In the genomic region with DNA sequence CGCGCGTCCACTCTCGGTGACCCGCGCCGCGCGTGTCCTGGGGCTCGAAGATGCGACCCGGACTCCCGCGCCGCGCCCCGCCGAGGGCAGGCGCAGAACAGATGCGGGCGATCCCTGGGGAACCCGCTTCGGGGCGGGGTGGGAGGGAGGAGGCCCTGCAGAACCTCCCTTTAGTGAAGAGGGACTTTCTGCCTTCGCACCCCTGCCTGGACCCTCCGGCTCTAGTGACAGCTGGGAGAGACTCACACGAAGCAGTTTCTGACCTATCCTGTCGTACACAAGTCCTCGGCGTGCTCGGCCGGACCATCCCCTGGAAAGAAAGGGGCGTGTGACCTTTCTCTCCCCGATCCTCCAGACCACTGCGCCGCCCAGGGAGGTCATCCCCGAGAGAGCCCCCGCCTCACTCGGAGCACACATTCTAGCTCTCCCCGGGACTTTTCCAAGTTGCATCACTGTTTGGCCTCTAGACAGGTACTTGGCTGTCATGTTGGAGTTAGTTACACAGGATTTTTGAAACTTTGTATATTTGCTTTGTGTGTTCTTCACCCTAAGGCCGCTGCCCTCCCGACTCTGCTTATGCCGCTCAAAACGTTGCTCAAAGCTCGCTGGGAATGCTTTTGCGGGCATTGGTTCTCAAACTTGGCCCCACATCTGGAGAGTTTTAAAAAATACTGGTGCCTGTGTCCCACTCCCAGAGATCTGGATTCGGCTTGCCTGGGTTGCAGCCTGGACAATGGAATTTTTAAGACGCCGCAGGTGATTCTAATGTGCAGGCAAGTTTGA, we compare ENCODE assay signal across 8 cellular contexts. TPM values are rescaled to one million over a fixed set of nuclear protein-coding genes. Genes with fewer than 3 reads are reported as not detected.
A peak's percentile ranks its signal among the peaks of the same experiment; 100 is the strongest.
DNase-seq lines count a peak whose midpoint lies in the region; ATAC-seq and TF ChIP-seq lines count a peak whose summit lies in the region.

No MANE protein-coding gene starts in this region.

- POLR2A ChIA-PET in Panc1 (lab: Charles Lee), result no interaction called here

- H3K9me3 ChIP-seq in Panc1 (ENCODE audit: control insufficient read depth, insufficient read depth, low read depth, low read length) (no peaks in the 10 kb centered on the region), osteoblast (ENCODE audit: low read depth, low read length) (no peaks in the 10 kb centered on the region)

- no peak for TF ChIP-seq CTCF in Panc1 (IDR thresholded peaks at IDR 0.05)
- TF ChIP-seq CTCF in foreskin fibroblast (IDR thresholded peaks at IDR 0.05; ENCODE audit: low read depth, low read length), result no peak
- TF ChIP-seq CTCF in osteoblast (IDR thresholded peaks at IDR 0.05; ENCODE audit: extremely low read depth, low read depth, low read length), result no peak

- H3K4me1 ChIP-seq in Panc1 (ENCODE audit: control insufficient read depth, insufficient read depth, low read length) (peaks cover 6% of the 10 kb centered on the region; the same call in 1 of the 2 replicates), osteoblast (ENCODE audit: insufficient read depth, low read length) (peaks cover 6% of the 10 kb centered on the region)

- H2AFZ ChIP-seq in osteoblast (ENCODE audit: low read length), result peak overlapping the region; percentile 51

- H4K20me1 ChIP-seq in osteoblast (ENCODE audit: insufficient read depth, low read length), result no peaks in the 10 kb centered on the region

- H3K27me3 ChIP-seq in Panc1 (ENCODE audit: control insufficient read depth, insufficient read depth, low read length) (peaks cover 18% of the 10 kb centered on the region), osteoblast (ENCODE audit: insufficient read depth, low read length) (peaks cover 76% of the 10 kb centered on the region)

- H3K36me3 ChIP-seq in Panc1 (ENCODE audit: control insufficient read depth, insufficient read depth, low read length) (no peaks in the 10 kb centered on the region), osteoblast (ENCODE audit: insufficient read depth, low read length) (no peaks in the 10 kb centered on the region)

- no peak overlapping the region for H3K27ac ChIP-seq in Panc1 (ENCODE audit: low read length)
- no peak overlapping the region for H3K27ac ChIP-seq in osteoblast (ENCODE audit: low read depth, low read length)

- intact Hi-C loops in Panc1 (cut with micrococcal nuclease; ENCODE audit: unreplicated experiment), result no loop called here

- CTCF ChIA-PET in Panc1 (lab: Charles Lee), result interaction anchor here (1.1 kb wide), 1 partner anchor 165 kb away, joined by 5 read pairs; no protein-coding TSS in a partner anchor

- no peaks in the 10 kb centered on the region for H3K79me2 ChIP-seq in osteoblast (ENCODE audit: insufficient read depth, low read length)

- peak overlapping the region; percentile 86 for H3K4me2 ChIP-seq in osteoblast (ENCODE audit: insufficient read depth, low read length)

- DNase-seq in ELF-1 (ENCODE audit: low read depth, low spot score) (peak; percentile 68), Panc1 (ENCODE audit: low read depth, low spot score) (no peak), foreskin fibroblast (peak in 1 of 2 donors; percentile 21), osteoblast (ENCODE audit: insufficient read length, low spot score, missing footprints) (peak; percentile 87), NCI-H2196 (lab: John Stamatoyannopoulos, UW; ENCODE audit: unreplicated experiment) (no peak), activated gamma-delta T cell (lab: John Stamatoyannopoulos, UW) (no peak)

- in situ Hi-C loops in Panc1 (cut with HindIII; ENCODE audit: low pct_unique_long_range_greater_than_20kb, low sequenced_read_pairs), result no loop called here

- H3K4me3 ChIP-seq in Panc1 (ENCODE audit: low read depth in 2 of 2, low read length in 2 of 2), result peak overlapping the region; percentile 46 to 53
- peak overlapping the region; percentile 40 to 58 for H3K4me3 ChIP-seq in foreskin fibroblast (ENCODE audit: low read depth in 1 of 2, low read length in 2 of 2)
- peak overlapping the region; percentile 65 for H3K4me3 ChIP-seq in osteoblast (ENCODE audit: insufficient read depth, low read length)

- no TSS peak for BruUV-seq in Panc1 (replicated peaks; lab: Mats Ljungman, UMichigan)

- ATAC-seq in Panc1 (peak; percentile 67), GM18867 (IDR thresholded peaks at IDR 0.05; ENCODE audit: unreplicated experiment) (no peak), GM19395 (IDR thresholded peaks at IDR 0.05; ENCODE audit: unreplicated experiment) (no peak)

RNA-seq across cellular contexts. Expression of gene CGNL1, which starts 0.6 kb away (rescaled TPM):
- total RNA-seq in Panc1 (2021; ENCODE audit: unreplicated experiment), result 3.5 TPM
- polyA plus RNA-seq in Panc1 (2012; ENCODE audit: insufficient read length), result 5.5 TPM
- total RNA-seq in osteoblast, result 1.1 and 1.5 TPM in 2 replicates

Comparison
In these comparisons a context has a peak if more than half of its experiments do, and no peak if none do; other contexts are left out.
1. DNase-seq: peak in ELF-1 (single experiment) and osteoblast (single experiment); none in Panc1 (single experiment), NCI-H2196 (single experiment) and activated gamma-delta T cell (single experiment).
2. Peak in every context shown above with its lines, with median percentiles within 50 percentile points of each other: H3K4me3 ChIP-seq.